Comparison of ENCODE assay signal across 1 cellular context in the genomic region with DNA sequence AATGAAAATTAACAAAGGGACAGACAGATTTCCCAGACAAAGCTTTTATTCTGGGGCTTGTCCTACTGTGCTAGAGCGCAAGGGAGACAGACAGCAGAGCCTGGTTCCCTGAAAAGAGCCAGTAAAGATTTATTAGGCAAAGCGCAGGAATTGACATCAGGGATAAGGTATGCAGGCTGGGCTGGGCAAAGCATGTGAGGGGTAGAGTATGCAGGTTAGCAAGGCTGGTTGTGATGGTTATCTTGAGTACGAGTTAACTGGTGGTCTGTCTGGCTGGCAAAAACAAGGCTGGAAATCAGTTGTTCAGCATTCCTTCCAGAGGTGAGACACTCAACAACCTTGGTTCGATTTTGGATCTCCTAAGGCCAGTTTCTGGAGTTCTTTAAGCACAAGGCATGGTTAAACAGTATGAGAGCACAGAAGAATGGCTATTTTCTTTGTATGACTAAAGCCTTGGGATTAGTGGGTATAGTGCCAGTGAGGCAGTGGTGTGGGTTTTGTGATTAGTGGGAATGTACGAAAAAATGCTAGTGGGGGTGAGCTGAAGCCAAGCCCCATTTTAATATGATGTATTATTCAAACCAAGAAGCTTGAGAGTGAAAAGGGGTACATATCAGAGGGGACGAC.
TF ChIP-seq lines count a peak whose summit lies in the region.

No MANE protein-coding gene starts in this region.

TF ChIP-seq in GM23338, 12 proteins besides CTCF, POLR2A, EP300 and RAD21 (continued from another document):
- TF ChIP-seq, protein P1, sequence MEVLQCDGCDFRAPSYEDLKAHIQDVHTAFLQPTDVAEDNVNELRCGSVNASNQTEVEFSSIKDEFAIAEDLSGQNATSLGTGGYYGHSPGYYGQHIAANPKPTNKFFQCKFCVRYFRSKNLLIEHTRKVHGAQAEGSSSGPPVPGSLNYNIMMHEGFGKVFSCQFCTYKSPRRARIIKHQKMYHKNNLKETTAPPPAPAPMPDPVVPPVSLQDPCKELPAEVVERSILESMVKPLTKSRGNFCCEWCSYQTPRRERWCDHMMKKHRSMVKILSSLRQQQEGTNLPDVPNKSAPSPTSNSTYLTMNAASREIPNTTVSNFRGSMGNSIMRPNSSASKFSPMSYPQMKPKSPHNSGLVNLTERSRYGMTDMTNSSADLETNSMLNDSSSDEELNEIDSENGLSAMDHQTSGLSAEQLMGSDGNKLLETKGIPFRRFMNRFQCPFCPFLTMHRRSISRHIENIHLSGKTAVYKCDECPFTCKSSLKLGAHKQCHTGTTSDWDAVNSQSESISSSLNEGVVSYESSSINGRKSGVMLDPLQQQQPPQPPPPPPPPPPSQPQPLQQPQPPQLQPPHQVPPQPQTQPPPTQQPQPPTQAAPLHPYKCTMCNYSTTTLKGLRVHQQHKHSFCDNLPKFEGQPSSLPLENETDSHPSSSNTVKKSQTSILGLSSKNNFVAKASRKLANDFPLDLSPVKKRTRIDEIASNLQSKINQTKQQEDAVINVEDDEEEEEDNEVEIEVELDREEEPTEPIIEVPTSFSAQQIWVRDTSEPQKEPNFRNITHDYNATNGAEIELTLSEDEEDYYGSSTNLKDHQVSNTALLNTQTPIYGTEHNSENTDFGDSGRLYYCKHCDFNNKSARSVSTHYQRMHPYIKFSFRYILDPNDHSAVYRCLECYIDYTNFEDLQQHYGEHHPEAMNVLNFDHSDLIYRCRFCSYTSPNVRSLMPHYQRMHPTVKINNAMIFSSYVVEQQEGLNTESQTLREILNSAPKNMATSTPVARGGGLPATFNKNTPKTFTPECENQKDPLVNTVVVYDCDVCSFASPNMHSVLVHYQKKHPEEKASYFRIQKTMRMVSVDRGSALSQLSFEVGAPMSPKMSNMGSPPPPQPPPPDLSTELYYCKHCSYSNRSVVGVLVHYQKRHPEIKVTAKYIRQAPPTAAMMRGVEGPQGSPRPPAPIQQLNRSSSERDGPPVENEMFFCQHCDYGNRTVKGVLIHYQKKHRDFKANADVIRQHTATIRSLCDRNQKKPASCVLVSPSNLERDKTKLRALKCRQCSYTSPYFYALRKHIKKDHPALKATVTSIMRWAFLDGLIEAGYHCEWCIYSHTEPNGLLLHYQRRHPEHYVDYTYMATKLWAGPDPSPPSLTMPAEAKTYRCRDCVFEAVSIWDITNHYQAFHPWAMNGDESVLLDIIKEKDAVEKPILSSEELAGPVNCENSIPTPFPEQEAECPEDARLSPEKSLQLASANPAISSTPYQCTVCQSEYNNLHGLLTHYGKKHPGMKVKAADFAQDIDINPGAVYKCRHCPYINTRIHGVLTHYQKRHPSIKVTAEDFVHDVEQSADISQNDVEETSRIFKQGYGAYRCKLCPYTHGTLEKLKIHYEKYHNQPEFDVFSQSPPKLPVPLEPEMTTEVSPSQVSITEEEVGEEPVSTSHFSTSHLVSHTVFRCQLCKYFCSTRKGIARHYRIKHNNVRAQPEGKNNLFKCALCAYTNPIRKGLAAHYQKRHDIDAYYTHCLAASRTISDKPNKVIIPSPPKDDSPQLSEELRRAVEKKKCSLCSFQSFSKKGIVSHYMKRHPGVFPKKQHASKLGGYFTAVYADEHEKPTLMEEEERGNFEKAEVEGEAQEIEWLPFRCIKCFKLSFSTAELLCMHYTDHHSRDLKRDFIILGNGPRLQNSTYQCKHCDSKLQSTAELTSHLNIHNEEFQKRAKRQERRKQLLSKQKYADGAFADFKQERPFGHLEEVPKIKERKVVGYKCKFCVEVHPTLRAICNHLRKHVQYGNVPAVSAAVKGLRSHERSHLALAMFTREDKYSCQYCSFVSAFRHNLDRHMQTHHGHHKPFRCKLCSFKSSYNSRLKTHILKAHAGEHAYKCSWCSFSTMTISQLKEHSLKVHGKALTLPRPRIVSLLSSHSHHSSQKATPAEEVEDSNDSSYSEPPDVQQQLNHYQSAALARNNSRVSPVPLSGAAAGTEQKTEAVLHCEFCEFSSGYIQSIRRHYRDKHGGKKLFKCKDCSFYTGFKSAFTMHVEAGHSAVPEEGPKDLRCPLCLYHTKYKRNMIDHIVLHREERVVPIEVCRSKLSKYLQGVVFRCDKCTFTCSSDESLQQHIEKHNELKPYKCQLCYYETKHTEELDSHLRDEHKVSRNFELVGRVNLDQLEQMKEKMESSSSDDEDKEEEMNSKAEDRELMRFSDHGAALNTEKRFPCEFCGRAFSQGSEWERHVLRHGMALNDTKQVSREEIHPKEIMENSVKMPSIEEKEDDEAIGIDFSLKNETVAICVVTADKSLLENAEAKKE (CRISPR knock-in tag; IDR thresholded peaks at IDR 0.05), result no peak
- TF ChIP-seq POLR2AphosphoS5 (IDR thresholded peaks at IDR 0.05; ENCODE audit: low read depth) (no peak), EZH2 (IDR thresholded peaks at IDR 0.05; ENCODE audit: low read depth, unreplicated experiment) (no peak), EZH2phosphoT487 (IDR thresholded peaks at IDR 0.05; ENCODE audit: unreplicated experiment) (no peak), ZNF114 (CRISPR knock-in tag; IDR thresholded peaks at IDR 0.05) (no peak), CREB1 (CRISPR knock-in tag; IDR thresholded peaks at IDR 0.05; ENCODE audit: low read depth) (no peak)
- TF ChIP-seq, protein P2, sequence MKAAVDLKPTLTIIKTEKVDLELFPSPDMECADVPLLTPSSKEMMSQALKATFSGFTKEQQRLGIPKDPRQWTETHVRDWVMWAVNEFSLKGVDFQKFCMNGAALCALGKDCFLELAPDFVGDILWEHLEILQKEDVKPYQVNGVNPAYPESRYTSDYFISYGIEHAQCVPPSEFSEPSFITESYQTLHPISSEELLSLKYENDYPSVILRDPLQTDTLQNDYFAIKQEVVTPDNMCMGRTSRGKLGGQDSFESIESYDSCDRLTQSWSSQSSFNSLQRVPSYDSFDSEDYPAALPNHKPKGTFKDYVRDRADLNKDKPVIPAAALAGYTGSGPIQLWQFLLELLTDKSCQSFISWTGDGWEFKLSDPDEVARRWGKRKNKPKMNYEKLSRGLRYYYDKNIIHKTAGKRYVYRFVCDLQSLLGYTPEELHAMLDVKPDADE (IDR thresholded peaks at IDR 0.05), result no peak
